Comparison of ENCODE assay signal across 9 cellular contexts in the genomic region with DNA sequence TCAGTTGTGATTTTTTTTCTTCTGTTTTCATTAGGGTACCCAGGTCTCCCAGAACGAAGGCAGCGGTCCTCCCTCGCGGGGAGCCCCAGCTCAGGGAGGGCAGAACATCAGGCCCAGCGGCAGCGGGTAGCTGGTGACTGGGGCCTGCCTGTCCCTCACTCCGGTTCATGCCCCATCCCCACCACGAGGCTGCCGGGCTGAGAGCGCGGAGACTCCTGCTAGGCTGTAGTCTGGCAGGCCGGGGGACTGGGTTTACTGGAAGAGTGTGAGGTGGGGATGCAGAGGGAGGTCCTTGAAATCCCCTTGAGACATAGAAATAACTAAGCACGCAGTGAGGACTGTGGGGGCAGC. TPM values are rescaled to one million over a fixed set of nuclear protein-coding genes. Genes with fewer than 3 reads are reported as not detected.
DNase-seq lines count a peak whose midpoint lies in the region; ATAC-seq and TF ChIP-seq lines count a peak whose summit lies in the region.
"Had no signal": no experiment of that assay in that cellular context is flagged by ENCODE, and none has a peak within 500 bp of the region (broad histone marks: within the 10 kb centered on the region; RNA-seq: fewer than 3 reads in every experiment).

No MANE protein-coding gene starts in this region.

- H3K4me2 ChIP-seq in parathyroid adenoma (ENCODE audit: low read length) = peak overlapping the region; percentile 63

- H3K9ac ChIP-seq in endodermal cell (ENCODE audit: extremely low read depth, low read length, poor library complexity, severe bottlenecking) = no peak overlapping the region
- H3K9ac ChIP-seq in parathyroid adenoma = no peak overlapping the region
- H3K9ac ChIP-seq in colonic mucosa (ENCODE audit: low read depth in 2 of 2, low read length in 2 of 2) = no peak overlapping the region

- no peaks in the 10 kb centered on the region for H3K79me2 ChIP-seq in parathyroid adenoma

- H3K4me3 ChIP-seq in endodermal cell (ENCODE audit: low read length) = peak overlapping the region; percentile 38
- peak overlapping the region; percentile 22 for H3K4me3 ChIP-seq in parathyroid adenoma (ENCODE audit: low read depth, low read length)
- H3K4me3 ChIP-seq in vagina = peak overlapping the region in 1 of 2 donors; percentile 31
- no peak overlapping the region for H3K4me3 ChIP-seq in colonic mucosa
- H3K4me3 ChIP-seq: SJSA1 had no signal

- H3K27me3 ChIP-seq in endodermal cell (ENCODE audit: control insufficient read depth, insufficient read depth, low read length, poor library complexity, severe bottlenecking) (peaks cover 67% of the 10 kb centered on the region), parathyroid adenoma (ENCODE audit: control insufficient read depth, insufficient read depth, low read length) (peaks cover 4% of the 10 kb centered on the region), vagina (no peaks in the 10 kb centered on the region), colonic mucosa (peaks cover 6% of the 10 kb centered on the region)

- H3K9me3 ChIP-seq in endodermal cell (ENCODE audit: control insufficient read depth, low read length) (no peaks in the 10 kb centered on the region), parathyroid adenoma (ENCODE audit: control insufficient read depth, low read length) (no peaks in the 10 kb centered on the region), vagina (no peaks in the 10 kb centered on the region), colonic mucosa (no peaks in the 10 kb centered on the region)
- H3K9me3 ChIP-seq: SJSA1 had no signal

- H3K4me1 Mint-ChIP-seq in endodermal cell = peaks cover 12% of the 10 kb centered on the region

- H3K27ac Mint-ChIP-seq in endodermal cell = no peak overlapping the region

- TF ChIP-seq CTCF in endodermal cell (conservative IDR thresholded peaks at IDR 0.05) (no peak), parathyroid adenoma (IDR thresholded peaks at IDR 0.05) (no peak), vagina (IDR thresholded peaks at IDR 0.05) (no peak), colonic mucosa (IDR thresholded peaks at IDR 0.05) (no peak)

- intact Hi-C loops in vagina (cut with DNase I) = no loop called here
- intact Hi-C loops in colonic mucosa (cut with DNase I) = loop anchor here (5.0 kb wide), 1 partner anchor 284 kb away; no protein-coding TSS in a partner anchor

- H3K27ac ChIP-seq in endodermal cell (ENCODE audit: low read depth, low read length) (no peak overlapping the region), parathyroid adenoma (no peak overlapping the region), vagina (no peak overlapping the region), colonic mucosa (no peak overlapping the region)
- H3K27ac ChIP-seq: SJSA1 had no signal

- no peaks in the 10 kb centered on the region for H3K36me3 Mint-ChIP-seq in endodermal cell (ENCODE audit: low read depth)

- no peak overlapping the region for H2AFZ ChIP-seq in parathyroid adenoma

- H3K4me1 ChIP-seq in endodermal cell (ENCODE audit: control insufficient read depth, insufficient read depth, low read length) (no peaks in the 10 kb centered on the region), parathyroid adenoma (no peaks in the 10 kb centered on the region), vagina (peaks cover 9% of the 10 kb centered on the region), colonic mucosa (no peaks in the 10 kb centered on the region)
- H3K4me1 ChIP-seq: SJSA1 had no signal

- H3K4me3 Mint-ChIP-seq in endodermal cell = peak overlapping the region; percentile 46

- WGBS in endodermal cell (ENCODE audit: insufficient coverage in 1 of 2, insufficient read length in 1 of 2), 2 experiments = 14 to 20% methylated on average over 2 to 13 of the region's 13 CpGs

- DNase-seq in endodermal cell = peak; percentile 72
- no peak for DNase-seq in putamen (ENCODE audit: low spot score)
- no peak for DNase-seq in vagina (ENCODE audit: extremely low spot score in 2 of 2)
- DNase-seq in activated naive CD4-positive, alpha-beta T cell treated with Interleukin-2 at 50 U/mL for 16 hours = no peak
- no peak for DNase-seq in colonic mucosa

- H3K27me3 Mint-ChIP-seq in endodermal cell (ENCODE audit: insufficient read depth) = peaks cover 83% of the 10 kb centered on the region

- ATAC-seq in GM19023 (IDR thresholded peaks at IDR 0.05; ENCODE audit: unreplicated experiment) = peak; percentile 20
- ATAC-seq in HG03135 (IDR thresholded peaks at IDR 0.05; ENCODE audit: unreplicated experiment) = peak; percentile 19

- TF ChIP-seq POLR2A in vagina (IDR thresholded peaks at IDR 0.05) = no peak

- no peaks in the 10 kb centered on the region for H3K9me3 Mint-ChIP-seq in endodermal cell

- H3K36me3 ChIP-seq in endodermal cell (ENCODE audit: control insufficient read depth, insufficient read depth, low read length) (no peaks in the 10 kb centered on the region), parathyroid adenoma (ENCODE audit: control insufficient read depth, insufficient read depth, low read length) (no peaks in the 10 kb centered on the region), vagina (no peaks in the 10 kb centered on the region), colonic mucosa (no peaks in the 10 kb centered on the region)
- H3K36me3 ChIP-seq: SJSA1 had no signal

RNA-seq across cellular contexts. Expression of gene BRINP2, which starts 10.5 kb away (rescaled TPM):
- total RNA-seq in endodermal cell (not detected), vagina (0.49 TPM), colonic mucosa (not detected)
- polyA plus RNA-seq in endodermal cell (2013, experiment 1 of 2) = 0.25 TPM
- polyA plus RNA-seq in endodermal cell (2013, experiment 2 of 2) = 0.25 TPM
- total RNA-seq: SJSA1 had no signal

RNA-seq across cellular contexts. Expression of gene ASTN1, which starts 16.7 kb away (rescaled TPM):
- total RNA-seq in endodermal cell (under 1 TPM; 0.31 to 0.70 TPM), vagina (4.2 TPM), colonic mucosa (under 1 TPM; 0.15 to 0.42 TPM)
- 4.7 TPM for polyA plus RNA-seq in endodermal cell (2013, experiment 1 of 2)
- 4.1 TPM for polyA plus RNA-seq in endodermal cell (2013, experiment 2 of 2)
